ENCODE assay signal across 1 cellular context in the genomic region with DNA sequence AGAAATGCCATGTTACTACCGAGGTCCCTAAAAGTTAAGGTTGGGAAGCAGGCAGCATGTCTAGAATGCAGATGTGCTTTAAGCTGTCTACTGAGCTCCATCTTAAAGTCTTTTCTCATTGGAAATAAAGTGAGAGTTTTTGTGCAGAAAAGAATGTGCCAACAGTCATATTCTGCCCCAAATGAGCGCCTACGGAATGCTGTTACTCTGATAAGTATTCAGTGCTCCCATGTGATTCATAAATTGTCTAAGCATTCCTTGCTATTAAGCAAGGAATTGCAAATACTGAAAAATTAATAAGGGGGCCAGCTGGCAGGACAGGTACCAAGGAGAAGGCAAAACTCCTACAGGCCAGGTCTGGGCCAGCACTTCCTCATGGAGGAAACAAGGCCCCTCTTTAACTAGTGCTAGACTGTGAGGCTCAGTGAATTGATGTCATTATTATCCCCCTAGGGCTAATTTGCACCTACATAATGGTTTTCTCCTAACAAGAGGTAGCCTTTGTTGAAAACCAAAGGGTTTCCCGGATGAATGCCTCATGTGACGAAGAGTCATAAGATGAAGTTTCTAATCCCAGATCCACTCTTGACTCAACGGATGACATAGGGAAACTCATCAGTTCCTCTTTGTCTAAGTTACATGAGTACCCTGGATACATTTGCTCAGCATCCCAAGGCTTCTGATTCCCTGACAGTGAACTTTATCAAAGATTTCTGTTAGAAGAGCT.
TF ChIP-seq lines count a peak whose summit lies in the region.

No MANE protein-coding gene starts in this region.

TF ChIP-seq in H1, 55 proteins besides CTCF, POLR2A, EP300 and RAD21:
- TF ChIP-seq GABPA (IDR thresholded peaks at IDR 0.05; ENCODE audit: borderline replicate concordance, insufficient read depth, low read length) (no peak), JUND (IDR thresholded peaks at IDR 0.05; ENCODE audit: low read length) (no peak), POU5F1 (IDR thresholded peaks at IDR 0.05; ENCODE audit: low read depth, low read length) (no peak), CBX8 (IDR thresholded peaks at IDR 0.05; ENCODE audit: borderline replicate concordance, low read depth, low read length) (no peak), RXRA (IDR thresholded peaks at IDR 0.05; ENCODE audit: insufficient read depth, low read depth, low read length) (no peak), PHF8 (conservative IDR thresholded peaks at IDR 0.05; ENCODE audit: low read depth, low read length) (no peak), SIRT6 (IDR thresholded peaks at IDR 0.05; ENCODE audit: low read length) (no peak), CTBP2 (IDR thresholded peaks at IDR 0.05; ENCODE audit: borderline replicate concordance, insufficient read depth, insufficient read length, low read length) (no peak), RBBP5 (IDR thresholded peaks at IDR 0.05; ENCODE audit: borderline replicate concordance, low read depth, low read length) (no peak), POLR2AphosphoS5 (IDR thresholded peaks at IDR 0.05; ENCODE audit: low read depth, low read length) (no peak), CHD2 (IDR thresholded peaks at IDR 0.05; ENCODE audit: low read length) (no peak)
- TF ChIP-seq, protein P1, sequence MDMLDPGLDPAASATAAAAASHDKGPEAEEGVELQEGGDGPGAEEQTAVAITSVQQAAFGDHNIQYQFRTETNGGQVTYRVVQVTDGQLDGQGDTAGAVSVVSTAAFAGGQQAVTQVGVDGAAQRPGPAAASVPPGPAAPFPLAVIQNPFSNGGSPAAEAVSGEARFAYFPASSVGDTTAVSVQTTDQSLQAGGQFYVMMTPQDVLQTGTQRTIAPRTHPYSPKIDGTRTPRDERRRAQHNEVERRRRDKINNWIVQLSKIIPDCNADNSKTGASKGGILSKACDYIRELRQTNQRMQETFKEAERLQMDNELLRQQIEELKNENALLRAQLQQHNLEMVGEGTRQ (IDR thresholded peaks at IDR 0.05; ENCODE audit: low read length) = no peak
